ENCODE assay signal across 26 cellular contexts in genomic region chr19:10988921-10989320, GRCh38.
"Had no signal": no experiment of that assay in that cellular context is flagged by ENCODE, and none has a peak within 500 bp of the region (broad histone marks: within the 10 kb centered on the region; RNA-seq: fewer than 3 reads in every experiment).

No MANE protein-coding gene starts in this region.

- H3K4me3 ChIP-seq: dorsolateral prefrontal cortex, esophagus muscularis mucosa, gastroesophageal sphincter, heart left ventricle, hepatocyte, left lung, right atrium auricular region, sigmoid colon, stomach, thyroid gland had no signal

- H3K4me1 Mint-ChIP-seq: endodermal cell, neural crest cell had no signal

- H3K27me3 ChIP-seq: dorsolateral prefrontal cortex, esophagus muscularis mucosa, foreskin keratinocyte, gastroesophageal sphincter, heart left ventricle, hepatocyte, left lung, neutrophil, right atrium auricular region, sigmoid colon, stomach, thyroid gland had no signal

- ATAC-seq: foreskin keratinocyte; gastroesophageal sphincter; heart left ventricle; left lung; naive thymus-derived CD8-positive, alpha-beta T cell; stimulated activated effector memory CD8-positive, alpha-beta T cell treated with anti-CD3 and anti-CD28 coated beads, Interleukin-12 subunit alpha, Interleukin-12 subunit beta, amount 100 ng/mL, for 72 hours had no signal

- H3K4me1 ChIP-seq: esophagus muscularis mucosa, foreskin keratinocyte, gastroesophageal sphincter, heart left ventricle, left lung, parathyroid adenoma, right atrium auricular region, sigmoid colon, stomach, thyroid gland had no signal

- H3K27me3 Mint-ChIP-seq: naive thymus-derived CD8-positive, alpha-beta T cell; progenitor cell of endocrine pancreas; type B pancreatic cell had no signal

- H3K4me3 Mint-ChIP-seq: endodermal cell; naive thymus-derived CD8-positive, alpha-beta T cell; neural crest cell; stimulated activated effector memory CD8-positive, alpha-beta T cell treated with anti-CD3 and anti-CD28 coated beads, Interleukin-12 subunit alpha, Interleukin-12 subunit beta, amount 100 ng/mL, for 72 hours; type B pancreatic cell had no signal

- DNase-seq: dorsolateral prefrontal cortex; effector CD4-positive, alpha-beta T cell; endodermal cell; foreskin keratinocyte; heart left ventricle; kidney; left lung; mesendoderm; midbrain; naive thymus-derived CD8-positive, alpha-beta T cell; sigmoid colon; stimulated activated CD4-positive, alpha-beta T cell treated with anti-CD3 and anti-CD28 coated beads, Interleukin-2, amount 100 ng/mL, for 24 hours; stimulated activated CD4-positive, alpha-beta T cell treated with anti-CD3 and anti-CD28 coated beads, Interleukin-4, amount 100 ng/mL, for 24 hours; stimulated activated naive CD4-positive, alpha-beta T cell treated with Interleukin-2 at 50 U/mL for 16 hours; stomach; thyroid gland had no signal

- H3K27ac Mint-ChIP-seq: endodermal cell; progenitor cell of endocrine pancreas; stimulated activated effector memory CD8-positive, alpha-beta T cell treated with anti-CD3 and anti-CD28 coated beads, Interleukin-12 subunit alpha, Interleukin-12 subunit beta, amount 100 ng/mL, for 72 hours; type B pancreatic cell had no signal

- H3K4me2 ChIP-seq: hepatocyte had no signal

- H2AFZ ChIP-seq: hepatocyte, parathyroid adenoma had no signal

- H3K9ac ChIP-seq: parathyroid adenoma had no signal

- H3K27ac ChIP-seq: dorsolateral prefrontal cortex, esophagus muscularis mucosa, foreskin keratinocyte, gastroesophageal sphincter, heart left ventricle, hepatocyte, left lung, neutrophil, parathyroid adenoma, right atrium auricular region, sigmoid colon, stomach, thyroid gland had no signal

- H3K9me3 ChIP-seq: esophagus muscularis mucosa, gastroesophageal sphincter, heart left ventricle, left lung, neutrophil, right atrium auricular region, sigmoid colon, stomach, thyroid gland had no signal

- H3K9me3 Mint-ChIP-seq: endodermal cell; naive thymus-derived CD8-positive, alpha-beta T cell; neural crest cell; stimulated activated effector memory CD8-positive, alpha-beta T cell treated with anti-CD3 and anti-CD28 coated beads, Interleukin-12 subunit alpha, Interleukin-12 subunit beta, amount 100 ng/mL, for 72 hours; type B pancreatic cell had no signal
